In the genomic region with DNA sequence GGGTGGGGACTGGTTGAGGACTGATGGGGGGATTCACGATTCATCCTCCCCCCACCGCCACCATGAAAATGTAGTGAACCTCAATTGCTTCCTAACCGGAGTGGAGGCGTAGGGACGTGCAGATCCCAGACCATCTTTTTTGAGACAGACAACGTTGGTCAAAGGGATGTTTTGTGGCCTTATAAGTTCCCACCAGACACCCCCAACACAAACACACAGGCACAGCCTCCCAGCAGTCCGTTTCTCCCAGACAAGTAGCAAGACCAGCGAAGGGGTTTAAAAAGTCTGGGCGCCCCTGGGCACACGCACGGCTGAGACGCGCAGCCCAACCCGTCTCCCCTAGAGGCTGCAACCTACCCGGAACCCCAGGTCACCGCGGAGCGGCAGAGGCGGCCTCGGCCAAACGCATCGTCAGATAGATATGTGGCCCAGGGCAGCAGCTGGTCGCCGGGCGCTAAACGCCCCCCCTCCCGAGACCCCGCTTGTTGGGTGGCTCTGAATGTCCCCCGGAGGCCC, we compare ENCODE assay signal across 8 cellular contexts. TPM values are rescaled to one million over a fixed set of nuclear protein-coding genes. Genes with fewer than 3 reads are reported as not detected.
DNase-seq lines count a peak whose midpoint lies in the region; ATAC-seq and TF ChIP-seq lines count a peak whose summit lies in the region.

No MANE protein-coding gene starts in this region.

- no peak overlapping the region for H3K27ac ChIP-seq in BLaER1
- H3K27ac ChIP-seq in HUES64 (ENCODE audit: low read depth, low read length), result no peak overlapping the region
- H3K27ac ChIP-seq in coronary artery, result no peak overlapping the region
- H3K27ac ChIP-seq in neuronal stem cell (replicated peaks; ENCODE audit: low read length), result no peak overlapping the region

- no peak overlapping the region for H3K9ac ChIP-seq in BLaER1
- peak overlapping the region; percentile 35; the same call in 1 of the 2 replicates for H3K9ac ChIP-seq in HUES64 (ENCODE audit: low read depth, low read length)
- H3K9ac ChIP-seq in neuronal stem cell (ENCODE audit: low read depth, low read length, poor library complexity), result peak overlapping the region; percentile 74

- peak overlapping the region; percentile 64 for H3K4me3 ChIP-seq in BLaER1
- H3K4me3 ChIP-seq in HUES64 (ENCODE audit: low read length), result peak overlapping the region; percentile 62
- H3K4me3 ChIP-seq in coronary artery, result peak overlapping the region; percentile 68
- peak overlapping the region; percentile 51 to 95 for H3K4me3 ChIP-seq in neuronal stem cell (ENCODE audit: low read length in 2 of 2)

- H3K18ac ChIP-seq in neuronal stem cell (ENCODE audit: low read length), result peak overlapping the region; percentile 59

- H2BK15ac ChIP-seq in neuronal stem cell (ENCODE audit: low read length), result peak overlapping the region; percentile 79

- H2BK5ac ChIP-seq in neuronal stem cell (ENCODE audit: low read length), result peak overlapping the region; percentile 3

- H3K14ac ChIP-seq in neuronal stem cell (ENCODE audit: low read length), result no peak overlapping the region

- H2AK5ac ChIP-seq in neuronal stem cell (ENCODE audit: low read depth, low read length), result peak overlapping the region; percentile 2

- no peaks in the 10 kb centered on the region for H3K36me3 ChIP-seq in BLaER1
- peaks cover 11% of the 10 kb centered on the region; the same call in 1 of the 2 replicates for H3K36me3 ChIP-seq in HUES64 (ENCODE audit: insufficient read depth, low read length)
- H3K36me3 ChIP-seq in neuronal stem cell (replicated peaks in 1 of 2; ENCODE audit: control insufficient read depth in 2 of 2, insufficient read depth in 2 of 2, low read length in 2 of 2), result peaks cover 0 to 52% of the 10 kb centered on the region in 2 donors

- intact Hi-C loops in left colon (cut with DNase I, micrococcal nuclease), result no loop called here

- TF ChIP-seq CTCF in coronary artery (IDR thresholded peaks at IDR 0.05), result no peak

- H3K4ac ChIP-seq in neuronal stem cell (ENCODE audit: low read length), result no peak overlapping the region

- under 1% methylated on average over 27 of the region's 29 CpGs for WGBS in HUES64
- whole genome bisulfite sequencing in neuronal stem cell (ENCODE audit: extremely low coverage in 2 of 2, insufficient read length in 2 of 2, insufficient replicate concordance in 1 of 2), 2 donors, result no CpG with 5 or more reads among the region's 29 CpGs

- no peak overlapping the region for H3K23ac ChIP-seq in neuronal stem cell (ENCODE audit: low read depth, low read length, poor library complexity)

- DNase-seq in coronary artery (ENCODE audit: low spot score) (peak; percentile 28), neuronal stem cell (ENCODE audit: low spot score) (no peak), HuH-7 (ENCODE audit: low spot score) (no peak), HPDE6-E6E7 (ENCODE audit: extremely low spot score) (no peak), left colon (no peak), NCI-H446 (lab: John Stamatoyannopoulos, UW) (no peak)

- ATAC-seq in left colon, result no peak

- H4K8ac ChIP-seq in neuronal stem cell (ENCODE audit: low read depth, low read length), result no peak overlapping the region

- peaks cover 16% of the 10 kb centered on the region; the same call in 1 of the 2 replicates for H3K9me3 ChIP-seq in BLaER1
- no peaks in the 10 kb centered on the region for H3K9me3 ChIP-seq in HUES64 (ENCODE audit: insufficient read depth, low read depth, low read length)
- no peaks in the 10 kb centered on the region for H3K9me3 ChIP-seq in neuronal stem cell (replicated peaks in 1 of 2; ENCODE audit: control insufficient read depth in 2 of 2, insufficient read depth in 1 of 2, low read depth in 1 of 2, low read length in 2 of 2)

- H3K4me1 ChIP-seq in BLaER1 (peaks cover 56% of the 10 kb centered on the region), HUES64 (ENCODE audit: insufficient read depth, low read length) (peaks cover 44% of the 10 kb centered on the region), neuronal stem cell (ENCODE audit: control insufficient read depth in 2 of 2, insufficient read depth in 1 of 2, low read depth in 1 of 2, low read length in 2 of 2) (peaks cover 13 to 42% of the 10 kb centered on the region in 2 donors)

- H4K20me1 ChIP-seq in BLaER1, result peaks cover 100% of the 10 kb centered on the region

- H3K79me1 ChIP-seq in neuronal stem cell (ENCODE audit: low read depth, low read length), result peaks cover 2% of the 10 kb centered on the region

- no peak overlapping the region for H2BK12ac ChIP-seq in neuronal stem cell (ENCODE audit: low read length)

- no peak overlapping the region for H2BK120ac ChIP-seq in neuronal stem cell (ENCODE audit: low read depth, low read length)

- H3K27me3 ChIP-seq in BLaER1 (peaks cover 100% of the 10 kb centered on the region), HUES64 (ENCODE audit: insufficient read depth, low read length) (peaks cover 100% of the 10 kb centered on the region), neuronal stem cell (ENCODE audit: control insufficient read depth in 3 of 3, insufficient read depth in 3 of 3, low read depth in 1 of 3, low read length in 3 of 3) (peaks cover 0 to 100% (median 73%) of the 10 kb centered on the region in 3 experiments)

- H3K4me2 ChIP-seq in BLaER1, result peak overlapping the region; percentile 91
- peak overlapping the region; percentile 97 for H3K4me2 ChIP-seq in neuronal stem cell (ENCODE audit: insufficient read depth, low read length, poor library complexity, severe bottlenecking)

- H2AFZ ChIP-seq in neuronal stem cell (ENCODE audit: low read length), result no peak overlapping the region

- no peak overlapping the region for H4K91ac ChIP-seq in neuronal stem cell (ENCODE audit: low read depth, low read length, poor library complexity)

RNA-seq across cellular contexts. Expression of a gene that starts 1.3 kb away (rescaled TPM):
- polyA plus RNA-seq in HUES64 (2013, experiment 1 of 2), result 37.4 TPM
- polyA plus RNA-seq in HUES64 (2013, experiment 2 of 2), result 59.0 TPM
- polyA plus RNA-seq in neuronal stem cell (2013, experiment 1 of 2), result 0.24 TPM
- 0.37 TPM for polyA plus RNA-seq in neuronal stem cell (2013, experiment 2 of 2)
- not detected for total RNA-seq in left colon
